15 cellular contexts compared by ENCODE assay signal in genomic region chr16:11138026-11138768, GRCh38.
DNase-seq lines count a peak whose midpoint lies in the region; ATAC-seq and TF ChIP-seq lines count a peak whose summit lies in the region.
"Had no signal": no experiment of that assay in that cellular context is flagged by ENCODE, and none has a peak within 500 bp of the region (broad histone marks: within the 10 kb centered on the region; RNA-seq: fewer than 3 reads in every experiment).

No MANE protein-coding gene starts in this region.

- no peaks in the 10 kb centered on the region for H3K9me2 ChIP-seq in OCI-LY7 (ENCODE audit: insufficient read depth, low read length)

- no peak for DNase-seq in activated naive CD4-positive, alpha-beta T cell treated with Interleukin-2 at 50 U/mL for 16 hours
- DNase-seq in RPMI7951 (ENCODE audit: low read depth) (peak; percentile 44), dermis blood vessel endothelial cell (peak; percentile 53), LoVo (ENCODE audit: low spot score) (no peak), OCI-LY7 (ENCODE audit: low spot score) (no peak), SHP77 treated with DMSO at 0.1 percent for 48 hours (lab: John Stamatoyannopoulos, UW) (no peak)
- DNase-seq: caudate nucleus, left ventricle myocardium inferior, MM.1S, NCI-H774, RPMI8226, upper lobe of left lung had no signal

- peaks cover 8% of the 10 kb centered on the region; the same call in 1 of the 2 replicates for H3K36me3 ChIP-seq in OCI-LY7 (ENCODE audit: insufficient read depth, low read length)
- H3K36me3 ChIP-seq: left ventricle myocardium inferior had no signal

- no peak overlapping the region for H3K4me2 ChIP-seq in OCI-LY7 (ENCODE audit: low read length)

- H3K36me3 Mint-ChIP-seq in activated naive CD4-positive, alpha-beta T cell treated with anti-CD3 and anti-CD28 coated beads, Interleukin-2, amount 50 U/mL, for 24 hours, result peaks cover 6% of the 10 kb centered on the region
- peaks cover 62% of the 10 kb centered on the region for H3K36me3 Mint-ChIP-seq in stimulated activated memory B cell treated with anti-CD40 and anti-IgM and Interleukin-4, amounts not matched to agents 10 μg/mL and 1 μg/mL and 100 μg/mL, for 72 hours

- no peak overlapping the region for H3K27ac ChIP-seq in OCI-LY7 (ENCODE audit: low read depth, low read length, poor library complexity, severe bottlenecking)

- no peaks in the 10 kb centered on the region for H4K20me1 ChIP-seq in OCI-LY7 (ENCODE audit: insufficient read depth, low read length)

- H3K4me3 Mint-ChIP-seq in activated naive CD4-positive, alpha-beta T cell treated with anti-CD3 and anti-CD28 coated beads, Interleukin-2, amount 50 U/mL, for 24 hours, result no peak overlapping the region
- H3K4me3 Mint-ChIP-seq in stimulated activated memory B cell treated with anti-CD40 and anti-IgM and Interleukin-4, amounts not matched to agents 10 μg/mL and 1 μg/mL and 100 μg/mL, for 72 hours, result no peak overlapping the region
- H3K4me3 Mint-ChIP-seq: T-helper 1 cell treated with Interleukin-12 subunit alpha and Interleukin-12 subunit beta and Interleukin-4 antibody, amounts not matched to agents 30 μg/mL and 1 μg/mL, for 36 hours had no signal

- BruUV-seq in OCI-LY7 (replicated peaks; lab: Mats Ljungman, UMichigan), result no TSS peak

- no peak overlapping the region for H3K4me3 ChIP-seq in OCI-LY7 (ENCODE audit: low read depth, low read length, poor library complexity, severe bottlenecking)
- H3K4me3 ChIP-seq: left ventricle myocardium inferior, upper lobe of left lung had no signal

- H3K4me1 ChIP-seq in OCI-LY7 (ENCODE audit: insufficient read depth, low read length, poor library complexity, severe bottlenecking), result peaks cover 5% of the 10 kb centered on the region

- POLR2A ChIA-PET in OCI-LY7 (lab: Charles Lee), result no interaction called here

- H3K27me3 Mint-ChIP-seq in activated naive CD4-positive, alpha-beta T cell treated with anti-CD3 and anti-CD28 coated beads, Interleukin-2, amount 50 U/mL, for 24 hours, result no peaks in the 10 kb centered on the region
- no peaks in the 10 kb centered on the region for H3K27me3 Mint-ChIP-seq in stimulated activated memory B cell treated with anti-CD40 and anti-IgM and Interleukin-4, amounts not matched to agents 10 μg/mL and 1 μg/mL and 100 μg/mL, for 72 hours

- peaks cover 43% of the 10 kb centered on the region for H3K4me1 Mint-ChIP-seq in activated naive CD4-positive, alpha-beta T cell treated with anti-CD3 and anti-CD28 coated beads, Interleukin-2, amount 50 U/mL, for 24 hours
- H3K4me1 Mint-ChIP-seq in stimulated activated memory B cell treated with anti-CD40 and anti-IgM and Interleukin-4, amounts not matched to agents 10 μg/mL and 1 μg/mL and 100 μg/mL, for 72 hours, result peaks cover 25% of the 10 kb centered on the region

- H3K27ac Mint-ChIP-seq in activated naive CD4-positive, alpha-beta T cell treated with anti-CD3 and anti-CD28 coated beads, Interleukin-2, amount 50 U/mL, for 24 hours, result peak overlapping the region; percentile 83
- H3K27ac Mint-ChIP-seq in stimulated activated memory B cell treated with anti-CD40 and anti-IgM and Interleukin-4, amounts not matched to agents 10 μg/mL and 1 μg/mL and 100 μg/mL, for 72 hours, result peak overlapping the region; percentile 74
- H3K27ac Mint-ChIP-seq: T-helper 1 cell treated with Interleukin-12 subunit alpha and Interleukin-12 subunit beta and Interleukin-4 antibody, amounts not matched to agents 30 μg/mL and 1 μg/mL, for 36 hours had no signal

- CTCF ChIA-PET in OCI-LY7 (lab: Charles Lee; ENCODE audit: unreplicated experiment), result no interaction called here

- H2AFZ ChIP-seq in OCI-LY7 (ENCODE audit: low read length), result no peak overlapping the region

- no peak for TF ChIP-seq CTCF in OCI-LY7 (conservative IDR thresholded peaks at IDR 0.05; ENCODE audit: low read length)

- H3K9me3 ChIP-seq in OCI-LY7 (ENCODE audit: low read length), result no peaks in the 10 kb centered on the region
- H3K9me3 ChIP-seq: left ventricle myocardium inferior, upper lobe of left lung had no signal

- H3K79me2 ChIP-seq in OCI-LY7 (ENCODE audit: insufficient read depth, low read depth, low read length), result no peaks in the 10 kb centered on the region

- ATAC-seq in stimulated activated memory B cell treated with anti-CD40 and anti-IgM and Interleukin-4, amounts not matched to agents 10 μg/mL and 1 μg/mL and 100 μg/mL, for 72 hours, result no peak

- intact Hi-C loops in OCI-LY7 (cut with micrococcal nuclease; ENCODE audit: unreplicated experiment), result no loop called here

- H3K9me3 Mint-ChIP-seq in activated naive CD4-positive, alpha-beta T cell treated with anti-CD3 and anti-CD28 coated beads, Interleukin-2, amount 50 U/mL, for 24 hours, result no peaks in the 10 kb centered on the region
- no peaks in the 10 kb centered on the region for H3K9me3 Mint-ChIP-seq in stimulated activated memory B cell treated with anti-CD40 and anti-IgM and Interleukin-4, amounts not matched to agents 10 μg/mL and 1 μg/mL and 100 μg/mL, for 72 hours
- H3K9me3 Mint-ChIP-seq: T-helper 1 cell treated with Interleukin-12 subunit alpha and Interleukin-12 subunit beta and Interleukin-4 antibody, amounts not matched to agents 30 μg/mL and 1 μg/mL, for 36 hours had no signal

Comparison
In these comparisons a context has a peak if more than half of its experiments do, and no peak if none do; other contexts are left out.
1. DNase-seq: peak in RPMI7951 (single experiment) and dermis blood vessel endothelial cell (single experiment); none in activated naive CD4-positive, alpha-beta T cell treated with Interleukin-2 at 50 U/mL for 16 hours (single experiment), LoVo (single experiment), OCI-LY7 (single experiment) and SHP77 treated with DMSO at 0.1 percent for 48 hours (single experiment).